In the genomic region with DNA sequence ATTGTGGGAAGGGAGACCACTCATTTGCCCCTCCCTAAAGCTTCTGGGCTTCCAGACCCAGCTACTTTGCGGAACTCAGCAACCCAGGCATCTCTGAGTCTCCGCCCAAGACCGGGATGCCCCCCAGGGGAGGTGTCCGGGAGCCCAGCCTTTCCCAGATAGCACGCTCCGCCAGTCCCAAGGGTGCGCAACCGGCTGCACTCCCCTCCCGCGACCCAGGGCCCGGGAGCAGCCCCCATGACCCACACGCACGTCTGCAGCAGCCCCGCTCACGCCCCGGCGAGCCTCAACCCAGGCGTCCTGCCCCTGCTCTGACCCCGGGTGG, we compare ENCODE assay signal across 17 cellular contexts. TPM values are rescaled to one million over a fixed set of nuclear protein-coding genes. Genes with fewer than 3 reads are reported as not detected.
DNase-seq lines count a peak whose midpoint lies in the region; ATAC-seq and TF ChIP-seq lines count a peak whose summit lies in the region.
"Had no signal": no experiment of that assay in that cellular context is flagged by ENCODE, and none has a peak within 500 bp of the region (broad histone marks: within the 10 kb centered on the region; RNA-seq: fewer than 3 reads in every experiment).

A gene (plus strand): TSS at position 149 of the 325 bp plus-strand sequence. CDS start 513 bp downstream, outside the sequence.

- no peak within 1 kb of the TSS for H3K18ac ChIP-seq in mesenchymal stem cell (ENCODE audit: low read depth in 1 of 2, low read length in 2 of 2)

- H3K36me3 ChIP-seq in endodermal cell (ENCODE audit: control insufficient read depth, insufficient read depth, low read length), result no peaks in the 10 kb centered on the region
- H3K36me3 ChIP-seq in mesenchymal stem cell (ENCODE audit: control insufficient read depth in 1 of 2, insufficient read depth in 2 of 2, low read depth in 1 of 2, low read length in 2 of 2), result peaks cover 0 to 3% of the 10 kb centered on the region in 2 experiments
- no peaks in the 10 kb centered on the region for H3K36me3 ChIP-seq in MG63
- H3K36me3 ChIP-seq: spleen had no signal

- H3K4me2 ChIP-seq in mesenchymal stem cell (ENCODE audit: low read length, poor library complexity, severe bottlenecking), result peak within 1 kb of the TSS; percentile 6
- H3K4me2 ChIP-seq: KMS-11 had no signal

- H3K9ac ChIP-seq in endodermal cell (ENCODE audit: extremely low read depth, low read length, poor library complexity, severe bottlenecking) (no peak within 1 kb of the TSS), mesenchymal stem cell (ENCODE audit: low read length) (no peak within 1 kb of the TSS)
- H3K9ac ChIP-seq: KMS-11 had no signal

- peaks cover 30% of the 10 kb centered on the region for H3K27me3 Mint-ChIP-seq in activated naive CD8-positive, alpha-beta T cell
- peaks cover 51% of the 10 kb centered on the region for H3K27me3 Mint-ChIP-seq in activated naive CD8-positive, alpha-beta T cell treated with anti-CD3 and anti-CD28 coated beads for 36 hours
- H3K27me3 Mint-ChIP-seq in endodermal cell (ENCODE audit: insufficient read depth), result peaks cover 81% of the 10 kb centered on the region
- peaks cover 76% of the 10 kb centered on the region for H3K27me3 Mint-ChIP-seq in type B pancreatic cell
- peaks cover 36% of the 10 kb centered on the region for H3K27me3 Mint-ChIP-seq in activated CD8-positive, alpha-beta T cell treated with anti-CD3 and anti-CD28 coated beads, Interleukin-2, amount 10 ng/mL, durations not matched to agents 7 days and 5 days (ENCODE audit: low read depth)

- 7 to 15% methylated on average over 10 to 19 of the region's 19 CpGs for WGBS in endodermal cell (ENCODE audit: insufficient coverage in 1 of 2, insufficient read length in 1 of 2), 2 experiments
- 12% methylated on average over 14 of the region's 19 CpGs for WGBS in mesenchymal stem cell

- no peak within 1 kb of the TSS for H4K91ac ChIP-seq in mesenchymal stem cell (ENCODE audit: low read length)

- no peak within 1 kb of the TSS for H2BK15ac ChIP-seq in mesenchymal stem cell (ENCODE audit: low read depth, poor library complexity, severe bottlenecking)

- H2BK120ac ChIP-seq in mesenchymal stem cell (ENCODE audit: low read depth, low read length), result no peak within 1 kb of the TSS

- no peak within 1 kb of the TSS for H3K4ac ChIP-seq in mesenchymal stem cell (ENCODE audit: low read depth in 1 of 2, low read length in 2 of 2)

- peaks cover 48% of the 10 kb centered on the region for H3K27me3 ChIP-seq in endodermal cell (ENCODE audit: control insufficient read depth, insufficient read depth, low read length, poor library complexity, severe bottlenecking)
- peaks cover 45 to 59% of the 10 kb centered on the region in 2 experiments for H3K27me3 ChIP-seq in mesenchymal stem cell (ENCODE audit: control insufficient read depth in 1 of 2, insufficient read depth in 1 of 2, low read length in 2 of 2)
- no peaks in the 10 kb centered on the region for H3K27me3 ChIP-seq in MG63

- no peak within 1 kb of the TSS for H2AFZ ChIP-seq in mesenchymal stem cell (ENCODE audit: low read depth, low read length)

- no peak for ATAC-seq in activated CD8-positive, alpha-beta T cell treated with anti-CD3 and anti-CD28 coated beads, Interleukin-2, amount 10 ng/mL, durations not matched to agents 7 days and 5 days
- ATAC-seq: activated naive CD4-positive, alpha-beta T cell treated with anti-CD3 and anti-CD28 coated beads, Interleukin-2, amount 50 U/mL, for 72 hours; naive thymus-derived CD4-positive, alpha-beta T cell had no signal

- no peak within 1 kb of the TSS for H4K8ac ChIP-seq in mesenchymal stem cell (ENCODE audit: low read length)

- H3K23ac ChIP-seq in mesenchymal stem cell (ENCODE audit: low read length in 2 of 2), result peak within 1 kb of the TSS in 1 of 2 experiments; percentile 79

- no peak within 1 kb of the TSS for H2BK12ac ChIP-seq in mesenchymal stem cell (ENCODE audit: low read length in 2 of 2)

- no peaks in the 10 kb centered on the region for H3K4me1 ChIP-seq in endodermal cell (ENCODE audit: control insufficient read depth, insufficient read depth, low read length)
- H3K4me1 ChIP-seq in mesenchymal stem cell (ENCODE audit: control insufficient read depth, insufficient read depth, low read depth, low read length), result peaks cover 8% of the 10 kb centered on the region

- H3K4me1 Mint-ChIP-seq in activated naive CD8-positive, alpha-beta T cell (ENCODE audit: low read depth), result peaks cover 6% of the 10 kb centered on the region
- H3K4me1 Mint-ChIP-seq in activated naive CD8-positive, alpha-beta T cell treated with anti-CD3 and anti-CD28 coated beads for 36 hours, result peaks cover 6% of the 10 kb centered on the region
- H3K4me1 Mint-ChIP-seq in endodermal cell (peaks cover 5% of the 10 kb centered on the region), type B pancreatic cell (ENCODE audit: unreplicated experiment) (peaks cover 3% of the 10 kb centered on the region)
- H3K4me1 Mint-ChIP-seq in activated CD8-positive, alpha-beta T cell treated with anti-CD3 and anti-CD28 coated beads, Interleukin-2, amount 10 ng/mL, durations not matched to agents 7 days and 5 days (ENCODE audit: low read depth), result peaks cover 4% of the 10 kb centered on the region

- H3K4me3 ChIP-seq in endodermal cell (ENCODE audit: low read length), result peak within 1 kb of the TSS; percentile 66
- peak within 1 kb of the TSS; percentile 9 to 62 for H3K4me3 ChIP-seq in mesenchymal stem cell (ENCODE audit: insufficient read depth in 1 of 2, low read depth in 1 of 2, low read length in 2 of 2)
- no peak within 1 kb of the TSS for H3K4me3 ChIP-seq in MG63

- TF ChIP-seq CTCF in endodermal cell (conservative IDR thresholded peaks at IDR 0.05) (no peak), type B pancreatic cell (conservative IDR thresholded peaks at IDR 0.05) (no peak)

- in situ Hi-C loops in ACHN (cut with HindIII; ENCODE audit: low pct_ligation_motif_present, low pct_unique_long_range_greater_than_20kb, low sequenced_read_pairs), result loop anchor here (25.0 kb wide), 1 partner anchor 117 kb away; a partner anchor contains a TSS

- no peaks in the 10 kb centered on the region for H3K79me1 ChIP-seq in mesenchymal stem cell (replicated peaks; ENCODE audit: low read length, poor library complexity, severe bottlenecking)

- H2AK5ac ChIP-seq in mesenchymal stem cell (ENCODE audit: low read length, severe bottlenecking), result no peak within 1 kb of the TSS

- H3K27ac ChIP-seq in endodermal cell (ENCODE audit: low read depth, low read length) (no peak within 1 kb of the TSS), mesenchymal stem cell (ENCODE audit: low read length, poor library complexity, severe bottlenecking) (no peak within 1 kb of the TSS)
- H3K27ac ChIP-seq: 22Rv1, KMS-11, spleen had no signal

- H3K36me3 Mint-ChIP-seq in activated naive CD8-positive, alpha-beta T cell, result peaks cover 8% of the 10 kb centered on the region
- no peaks in the 10 kb centered on the region for H3K36me3 Mint-ChIP-seq in activated naive CD8-positive, alpha-beta T cell treated with anti-CD3 and anti-CD28 coated beads for 36 hours
- peaks cover 5% of the 10 kb centered on the region for H3K36me3 Mint-ChIP-seq in endodermal cell (ENCODE audit: low read depth)
- no peaks in the 10 kb centered on the region for H3K36me3 Mint-ChIP-seq in type B pancreatic cell
- no peaks in the 10 kb centered on the region for H3K36me3 Mint-ChIP-seq in activated CD8-positive, alpha-beta T cell treated with anti-CD3 and anti-CD28 coated beads, Interleukin-2, amount 10 ng/mL, durations not matched to agents 7 days and 5 days (ENCODE audit: low read depth)

- H2BK5ac ChIP-seq in mesenchymal stem cell (ENCODE audit: low read depth, low read length, poor library complexity, severe bottlenecking), result no peak within 1 kb of the TSS

- H3K9me3 ChIP-seq in endodermal cell (ENCODE audit: control insufficient read depth, low read length), result peaks cover 11% of the 10 kb centered on the region
- peaks cover 6% of the 10 kb centered on the region for H3K9me3 ChIP-seq in mesenchymal stem cell (ENCODE audit: control insufficient read depth, low read length)
- no peaks in the 10 kb centered on the region for H3K9me3 ChIP-seq in MG63

- H3K4me3 Mint-ChIP-seq in activated naive CD8-positive, alpha-beta T cell, result peak within 1 kb of the TSS; percentile 35
- H3K4me3 Mint-ChIP-seq in activated naive CD8-positive, alpha-beta T cell treated with anti-CD3 and anti-CD28 coated beads for 36 hours, result no peak within 1 kb of the TSS
- peak within 1 kb of the TSS; percentile 52 for H3K4me3 Mint-ChIP-seq in endodermal cell
- H3K4me3 Mint-ChIP-seq in type B pancreatic cell, result peak within 1 kb of the TSS; percentile 70
- H3K4me3 Mint-ChIP-seq in activated CD8-positive, alpha-beta T cell treated with anti-CD3 and anti-CD28 coated beads, Interleukin-2, amount 10 ng/mL, durations not matched to agents 7 days and 5 days, result no peak within 1 kb of the TSS

- no peak within 1 kb of the TSS for H3K27ac Mint-ChIP-seq in activated naive CD8-positive, alpha-beta T cell
- no peak within 1 kb of the TSS for H3K27ac Mint-ChIP-seq in activated naive CD8-positive, alpha-beta T cell treated with anti-CD3 and anti-CD28 coated beads for 36 hours
- H3K27ac Mint-ChIP-seq in endodermal cell, result no peak within 1 kb of the TSS
- no peak within 1 kb of the TSS for H3K27ac Mint-ChIP-seq in type B pancreatic cell
- no peak within 1 kb of the TSS for H3K27ac Mint-ChIP-seq in activated CD8-positive, alpha-beta T cell treated with anti-CD3 and anti-CD28 coated beads, Interleukin-2, amount 10 ng/mL, durations not matched to agents 7 days and 5 days
- H3K27ac Mint-ChIP-seq: activated naive CD4-positive, alpha-beta T cell treated with anti-CD3 and anti-CD28 coated beads, Interleukin-2, amount 50 U/mL, for 72 hours; naive thymus-derived CD4-positive, alpha-beta T cell had no signal

- CTCF ChIA-PET in activated CD8-positive, alpha-beta T cell treated with anti-CD3 and anti-CD28 coated beads, Interleukin-2, amount 10 ng/mL, durations not matched to agents 7 days and 5 days (lab: Charles Lee), result interaction anchor here (2.5 kb wide), 1 partner anchor 15 kb away, joined by 8 read pairs; a partner anchor contains a TSS

- POLR2A ChIA-PET in activated CD8-positive, alpha-beta T cell treated with anti-CD3 and anti-CD28 coated beads, Interleukin-2, amount 10 ng/mL, durations not matched to agents 7 days and 5 days (lab: Charles Lee), result no interaction called here

- DNase-seq in activated naive CD8-positive, alpha-beta T cell treated with anti-CD3 and anti-CD28 coated beads for 36 hours, result no peak
- DNase-seq in endodermal cell (peak; percentile 61), mesenchymal stem cell (no peak), type B pancreatic cell (ENCODE audit: extremely low spot score, unreplicated experiment) (no peak), ACHN (no peak), MG63 (no peak)
- DNase-seq in activated CD8-positive, alpha-beta T cell treated with anti-CD3 and anti-CD28 coated beads, Interleukin-2, amount 10 ng/mL, durations not matched to agents 7 days and 5 days, result no peak
- DNase-seq: islet precursor cell; naive thymus-derived CD4-positive, alpha-beta T cell; NCI-H1694 treated with DMSO at 0.1 percent for 48 hours; NCI-H69; spleen had no signal

- H3K9me3 Mint-ChIP-seq in activated naive CD8-positive, alpha-beta T cell (ENCODE audit: low read depth), result no peaks in the 10 kb centered on the region
- peaks cover 2% of the 10 kb centered on the region for H3K9me3 Mint-ChIP-seq in activated naive CD8-positive, alpha-beta T cell treated with anti-CD3 and anti-CD28 coated beads for 36 hours
- H3K9me3 Mint-ChIP-seq in endodermal cell, result peaks cover 30% of the 10 kb centered on the region
- peaks cover 14% of the 10 kb centered on the region for H3K9me3 Mint-ChIP-seq in type B pancreatic cell
- H3K9me3 Mint-ChIP-seq in activated CD8-positive, alpha-beta T cell treated with anti-CD3 and anti-CD28 coated beads, Interleukin-2, amount 10 ng/mL, durations not matched to agents 7 days and 5 days (ENCODE audit: insufficient read depth), result no peaks in the 10 kb centered on the region
- H3K9me3 Mint-ChIP-seq: activated naive CD4-positive, alpha-beta T cell treated with anti-CD3 and anti-CD28 coated beads, Interleukin-2, amount 50 U/mL, for 72 hours had no signal

- H3K14ac ChIP-seq in mesenchymal stem cell (ENCODE audit: low read length in 2 of 2), result no peak within 1 kb of the TSS

RNA-seq across cellular contexts. Expression of the gene that starts here (rescaled TPM):
- total RNA-seq in activated naive CD8-positive, alpha-beta T cell treated with anti-CD3 and anti-CD28 coated beads for 36 hours, result not detected
- under 1 TPM in 1 of 2 donors, not detected in 1; 0.33 TPM for total RNA-seq in endodermal cell
- polyA plus RNA-seq in endodermal cell (2013, experiment 1 of 2), result 0.89 TPM
- 0.41 TPM for polyA plus RNA-seq in endodermal cell (2013, experiment 2 of 2)
- 0.03 TPM for polyA plus RNA-seq in mesenchymal stem cell (2013, experiment 1 of 2)
- 0.03 TPM for polyA plus RNA-seq in mesenchymal stem cell (2013, experiment 2 of 2)
- 0.22 and 0.40 TPM in 2 replicates for total RNA-seq in type B pancreatic cell (ENCODE audit: low replicate concordance)
- not detected for total RNA-seq in activated CD8-positive, alpha-beta T cell treated with anti-CD3 and anti-CD28 coated beads, Interleukin-2, amount 10 ng/mL, durations not matched to agents 7 days and 5 days
- not detected in 2 replicates for total RNA-seq in MG63 (2014; rRNA removed; shearing (Covaris generic); ENCODE audit: low replicate concordance)
- total RNA-seq: activated naive CD4-positive, alpha-beta T cell treated with anti-CD3 and anti-CD28 coated beads, Interleukin-2, amount 50 U/mL, for 72 hours; cerebellum; naive thymus-derived CD4-positive, alpha-beta T cell had no signal
- polyA plus RNA-seq: naive thymus-derived CD4-positive, alpha-beta T cell had no signal

Comparison
In these comparisons a context has a peak if more than half of its experiments do, and no peak if none do; other contexts are left out.
1. H3K4me3 Mint-ChIP-seq: peak in activated naive CD8-positive, alpha-beta T cell (single experiment), endodermal cell (single experiment) and type B pancreatic cell (single experiment); none in activated naive CD8-positive, alpha-beta T cell treated with anti-CD3 and anti-CD28 coated beads for 36 hours (single experiment) and activated CD8-positive, alpha-beta T cell treated with anti-CD3 and anti-CD28 coated beads, Interleukin-2, amount 10 ng/mL, durations not matched to agents 7 days and 5 days (single experiment).
2. Peak in DNase-seq and H3K4me3 ChIP-seq in endodermal cell; RNA of the gene not detected or under 1 TPM.